ENCODE assay signal across 9 cellular contexts in genomic region chr2:134372611-134373131, GRCh38.
DNase-seq lines count a peak whose midpoint lies in the region; ATAC-seq and TF ChIP-seq lines count a peak whose summit lies in the region.
"Had no signal": no experiment of that assay in that cellular context is flagged by ENCODE, and none has a peak within 500 bp of the region (broad histone marks: within the 10 kb centered on the region; RNA-seq: fewer than 3 reads in every experiment).

No MANE protein-coding gene starts in this region.

- H3K36me3 Mint-ChIP-seq in type B pancreatic cell (peaks cover 4% of the 10 kb centered on the region), GM23338 (ENCODE audit: low read depth) (no peaks in the 10 kb centered on the region)

- ATAC-seq in SK-N-SH treated with all-trans-retinoic acid at 6 μM for 48 hours (no peak), GM23338 (no peak)

- H2AFZ ChIP-seq in GM23338 = no peak overlapping the region

- H3K27ac Mint-ChIP-seq in type B pancreatic cell (no peak overlapping the region), GM23338 (no peak overlapping the region)
- H3K27ac Mint-ChIP-seq: activated naive CD8-positive, alpha-beta T cell had no signal

- no peak for TF ChIP-seq CTCF in astrocyte of the spinal cord (IDR thresholded peaks at IDR 0.05; ENCODE audit: low read depth, low read length)
- no peak for TF ChIP-seq CTCF in testis (IDR thresholded peaks at IDR 0.05)
- TF ChIP-seq CTCF in type B pancreatic cell (conservative IDR thresholded peaks at IDR 0.05) = no peak
- TF ChIP-seq CTCF in GM23338 (conservative IDR thresholded peaks at IDR 0.05; ENCODE audit: low read depth in 2 of 2) = no peak

- TF ChIP-seq POLR2A in testis (IDR thresholded peaks at IDR 0.05) = no peak

- H3F3A ChIP-seq in GM23338 (replicated peaks; ENCODE audit: low read depth) = no peaks in the 10 kb centered on the region

- H3K27me3 ChIP-seq in testis (no peaks in the 10 kb centered on the region), GM23338 (ENCODE audit: insufficient read depth) (no peaks in the 10 kb centered on the region)

- H3K27ac ChIP-seq in testis (peak overlapping the region in 1 of 2 donors; percentile 34), GM23338 (ENCODE audit: low read depth) (no peak overlapping the region)

- in situ Hi-C loops in astrocyte of the spinal cord (cut with HindIII; ENCODE audit: low sequenced_read_pairs) = no loop called here

- H3K36me3 ChIP-seq in testis (ENCODE audit: low read depth, missing control alignments) (no peaks in the 10 kb centered on the region), GM23338 (ENCODE audit: insufficient read depth) (no peaks in the 10 kb centered on the region)

- no peaks in the 10 kb centered on the region for H4K20me1 ChIP-seq in GM23338 (replicated peaks; ENCODE audit: insufficient read depth)

- no peaks in the 10 kb centered on the region for H3K9me3 Mint-ChIP-seq in type B pancreatic cell
- no peaks in the 10 kb centered on the region for H3K9me3 Mint-ChIP-seq in GM23338

- H3K4me3 Mint-ChIP-seq in type B pancreatic cell (no peak overlapping the region), GM23338 (no peak overlapping the region)
- H3K4me3 Mint-ChIP-seq: activated naive CD8-positive, alpha-beta T cell had no signal

- H3K79me2 ChIP-seq in GM23338 (replicated peaks; ENCODE audit: insufficient read depth) = no peaks in the 10 kb centered on the region

- no peaks in the 10 kb centered on the region for H3K9me3 ChIP-seq in testis

- DNase-seq in LHCN-M2 (ENCODE audit: low read depth) = peak; percentile 91
- DNase-seq in astrocyte of the spinal cord (ENCODE audit: low read depth, low spot score) = peak; percentile 83
- peak; percentile 45 for DNase-seq in inferior parietal cortex (ENCODE audit: extremely low spot score)
- DNase-seq in testis = peak; percentile 46
- no peak for DNase-seq in type B pancreatic cell (ENCODE audit: extremely low spot score, unreplicated experiment)
- DNase-seq in GM23338 (ENCODE audit: low spot score) = no peak
- DNase-seq: MV-4-11 had no signal

- H3K4me1 Mint-ChIP-seq in type B pancreatic cell (ENCODE audit: unreplicated experiment) = peaks cover 19% of the 10 kb centered on the region
- no peaks in the 10 kb centered on the region for H3K4me1 Mint-ChIP-seq in GM23338

- no peaks in the 10 kb centered on the region for H3K9me2 ChIP-seq in GM23338 (ENCODE audit: insufficient read depth)

- H3K4me1 ChIP-seq in testis (peaks cover 4% of the 10 kb centered on the region), GM23338 (ENCODE audit: insufficient read depth) (no peaks in the 10 kb centered on the region; the same call in 1 of the 2 replicates)

- H3K4me2 ChIP-seq in GM23338 = no peak overlapping the region

- intact Hi-C loops in testis (cut with DNase I; ENCODE audit: low total_unique reads) = no loop called here

- 57 to 72% methylated on average over 7 of the region's 7 CpGs for WGBS in testis, 2 donors

- no peaks in the 10 kb centered on the region for H3K27me3 Mint-ChIP-seq in type B pancreatic cell
- no peaks in the 10 kb centered on the region for H3K27me3 Mint-ChIP-seq in GM23338 (ENCODE audit: insufficient read depth, low read depth, poor library complexity)
- H3K27me3 Mint-ChIP-seq: activated naive CD8-positive, alpha-beta T cell had no signal

- H3K4me3 ChIP-seq in astrocyte of the spinal cord (ENCODE audit: low read depth, low read length) = no peak overlapping the region
- no peak overlapping the region for H3K4me3 ChIP-seq in testis
- no peak overlapping the region for H3K4me3 ChIP-seq in GM23338

TF ChIP-seq in SK-N-SH treated with all-trans-retinoic acid at 6 μM for 48 hours, 23 proteins besides CTCF, POLR2A, EP300 and RAD21 (continues in another document):
- TF ChIP-seq TOX (CRISPR knock-in tag; IDR thresholded peaks at IDR 0.05; ENCODE audit: borderline replicate concordance) = no peak
- TF ChIP-seq CSDC2 (CRISPR knock-in tag; IDR thresholded peaks at IDR 0.05) = no peak
- TF ChIP-seq ISL1 (CRISPR knock-in tag; IDR thresholded peaks at IDR 0.05) = no peak
- TF ChIP-seq ZNF565 (CRISPR knock-in tag; conservative IDR thresholded peaks at IDR 0.05; ENCODE audit: low read depth) = no peak
- TF ChIP-seq SNAI2 (CRISPR knock-in tag; IDR thresholded peaks at IDR 0.05) = no peak
- TF ChIP-seq ZFP30 (CRISPR knock-in tag; IDR thresholded peaks at IDR 0.05) = no peak
- no peak for TF ChIP-seq TSHZ2 (CRISPR knock-in tag; IDR thresholded peaks at IDR 0.05)
- no peak for TF ChIP-seq ZC3H10 (CRISPR knock-in tag; IDR thresholded peaks at IDR 0.05)

TF ChIP-seq in GM23338, 12 proteins besides CTCF, POLR2A, EP300 and RAD21:
- TF ChIP-seq NANOG (IDR thresholded peaks at IDR 0.05; ENCODE audit: borderline replicate concordance) (no peak), STAT1 (IDR thresholded peaks at IDR 0.05; ENCODE audit: unreplicated experiment) (no peak), EZH2phosphoT487 (IDR thresholded peaks at IDR 0.05; ENCODE audit: unreplicated experiment) (no peak), REST (IDR thresholded peaks at IDR 0.05; ENCODE audit: unreplicated experiment) (no peak), ZNF114 (CRISPR knock-in tag; IDR thresholded peaks at IDR 0.05) (no peak)

Comparison
In these comparisons a context has a peak if more than half of its experiments do, and no peak if none do; other contexts are left out.
1. DNase-seq: peak in LHCN-M2 (single experiment), astrocyte of the spinal cord (single experiment), inferior parietal cortex (single experiment) and testis (single experiment); none in type B pancreatic cell (single experiment) and GM23338 (single experiment).